ENCODE assay signal across 28 cellular contexts in the genomic region with DNA sequence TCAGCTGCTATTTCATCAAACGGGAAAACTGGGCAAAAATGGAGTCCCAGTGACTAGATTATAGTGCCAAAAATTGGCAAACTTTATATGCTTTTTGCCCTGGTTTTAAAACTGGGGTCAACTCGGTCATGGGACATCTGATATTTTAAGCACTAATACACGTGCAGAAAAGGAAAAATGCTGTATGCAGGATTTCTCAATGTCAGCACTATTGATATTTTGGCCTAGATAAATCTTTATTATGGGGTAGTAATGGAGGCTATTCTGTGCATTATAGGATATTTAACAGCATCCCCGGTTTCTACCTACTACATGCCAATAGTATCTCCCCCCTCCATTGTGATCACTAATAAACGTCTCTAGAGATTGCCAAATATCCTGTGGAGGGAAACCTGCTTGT.
"Had no signal": no experiment of that assay in that cellular context is flagged by ENCODE, and none has a peak within 500 bp of the region (broad histone marks: within the 10 kb centered on the region; RNA-seq: fewer than 3 reads in every experiment).

No MANE protein-coding gene starts in this region.

- DNase-seq: colonic mucosa; cortex of kidney; dermis blood vessel endothelial cell; dorsolateral prefrontal cortex; effector CD4-positive, alpha-beta T cell; effector CD8-positive, alpha-beta T cell; effector memory CD4-positive, alpha-beta T cell; effector memory CD8-positive, alpha-beta T cell; endodermal cell; erythroblast; esophagus squamous epithelium; foreskin fibroblast; foreskin keratinocyte; foreskin melanocyte; gastrocnemius medialis; glutamatergic neuron; head of caudate nucleus; heart left ventricle; heart right ventricle had no signal

- H3K27me3 ChIP-seq: colonic mucosa, esophagus muscularis mucosa, esophagus squamous epithelium, foreskin keratinocyte, gastrocnemius medialis, gastroesophageal sphincter, heart left ventricle, heart right ventricle had no signal

- H3K9me3 ChIP-seq: colonic mucosa, esophagus muscularis mucosa, esophagus squamous epithelium, gastrocnemius medialis, gastroesophageal sphincter, heart left ventricle, heart right ventricle had no signal

- H3K27ac ChIP-seq: colonic mucosa, coronary artery, dorsolateral prefrontal cortex, epithelial cell of prostate, esophagus muscularis mucosa, esophagus squamous epithelium, foreskin keratinocyte, gastrocnemius medialis, gastroesophageal sphincter, heart left ventricle, heart right ventricle had no signal

- H3K4me1 ChIP-seq: colonic mucosa, esophagus squamous epithelium, foreskin keratinocyte, gastrocnemius medialis, gastroesophageal sphincter had no signal

- H3K36me3 ChIP-seq: colonic mucosa, esophagus muscularis mucosa, esophagus squamous epithelium, gastrocnemius medialis, gastroesophageal sphincter, heart left ventricle, heart right ventricle had no signal

- FAIRE-seq: colon, endometrium, endothelial cell of umbilical vein, frontal cortex had no signal

- ATAC-seq: effector memory CD8-positive, alpha-beta T cell; esophagus mucosa; foreskin keratinocyte; gastrocnemius medialis; gastroesophageal sphincter; heart left ventricle; heart right ventricle had no signal

- H3K4me3 ChIP-seq: colonic mucosa, coronary artery, dorsolateral prefrontal cortex, esophagus muscularis mucosa, esophagus squamous epithelium, gastrocnemius medialis, gastroesophageal sphincter, heart left ventricle, heart right ventricle had no signal
